Comparison of ENCODE assay signal across 14 cellular contexts in the genomic region with DNA sequence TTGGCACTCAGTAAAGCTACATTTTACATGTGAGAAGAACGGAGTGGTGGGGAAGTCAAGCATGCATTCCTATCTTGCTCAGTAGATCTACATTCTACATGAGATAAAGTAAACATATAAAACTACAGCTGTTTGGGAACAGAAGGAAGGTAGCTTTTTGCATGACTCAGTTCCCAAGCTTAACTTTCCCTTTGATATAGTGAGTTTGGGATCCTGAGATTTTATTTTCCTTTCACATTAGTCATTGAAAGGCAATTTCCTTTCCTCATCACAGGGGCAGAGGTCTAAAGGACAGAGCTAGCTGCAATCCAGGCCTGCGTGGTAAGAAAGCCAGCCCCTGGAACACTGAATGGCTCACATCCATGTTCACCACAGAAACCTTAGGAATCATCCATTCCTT.
DNase-seq lines count a peak whose midpoint lies in the region; ATAC-seq and TF ChIP-seq lines count a peak whose summit lies in the region.
"Had no signal": no experiment of that assay in that cellular context is flagged by ENCODE, and none has a peak within 500 bp of the region (broad histone marks: within the 10 kb centered on the region; RNA-seq: fewer than 3 reads in every experiment).

No MANE protein-coding gene starts in this region.

- H3K4me3 Mint-ChIP-seq in activated CD8-positive, alpha-beta memory T cell treated with anti-CD3 and anti-CD28 coated beads, Interleukin-2, amount 10 ng/mL, durations not matched to agents 7 days and 5 days, result no peak overlapping the region
- H3K4me3 Mint-ChIP-seq: activated T-helper 17 cell treated with anti-CD3 and anti-CD28 coated beads, Interleukin-2, amount 50 U/mL, for 72 hours; natural killer cell treated with Interleukin-12 subunit alpha and Interleukin-12 subunit beta and Interleukin-15 and Interleukin-18, amount 100 ng/mL, for 72 hours; stimulated activated naive B cell treated with anti-CD40 and anti-IgM and Interleukin-4, amounts not matched to agents 10 μg/mL and 1 μg/mL and 100 μg/mL, for 72 hours had no signal

- TF ChIP-seq CTCF in choroid plexus epithelial cell (conservative IDR thresholded peaks at IDR 0.05; ENCODE audit: low read depth, low read length) (no peak), mucosa of descending colon (IDR thresholded peaks at IDR 0.05) (no peak), sigmoid colon (IDR thresholded peaks at IDR 0.05) (no peak), heart left ventricle (IDR thresholded peaks at IDR 0.05) (no peak)

- peak; percentile 36 for ATAC-seq in mucosa of descending colon
- no peak for ATAC-seq in activated CD8-positive, alpha-beta memory T cell treated with anti-CD3 and anti-CD28 coated beads, Interleukin-2, amount 10 ng/mL, durations not matched to agents 7 days and 5 days
- no peak for ATAC-seq in GM18873 (IDR thresholded peaks at IDR 0.05; ENCODE audit: low FRiP score, unreplicated experiment)
- ATAC-seq in heart left ventricle, result no peak
- ATAC-seq: activated CD4-positive, CD25-positive, alpha-beta regulatory T cell treated with anti-CD3 and anti-CD28 coated beads, Interleukin-2, amount 50 U/mL, for 24 hours; activated T-helper 17 cell treated with anti-CD3 and anti-CD28 coated beads, Interleukin-2, amount 50 U/mL, for 72 hours; K562; natural killer cell treated with Interleukin-12 subunit alpha and Interleukin-12 subunit beta and Interleukin-15 and Interleukin-18, amount 100 ng/mL, for 72 hours; stimulated activated naive B cell treated with anti-CD40 and anti-IgM and Interleukin-4, amounts not matched to agents 10 μg/mL and 1 μg/mL and 100 μg/mL, for 72 hours had no signal

- TF ChIP-seq POLR2A in sigmoid colon (IDR thresholded peaks at IDR 0.05) (no peak), heart left ventricle (IDR thresholded peaks at IDR 0.05) (no peak)

- no peaks in the 10 kb centered on the region for H3K36me3 Mint-ChIP-seq in activated CD8-positive, alpha-beta memory T cell treated with anti-CD3 and anti-CD28 coated beads, Interleukin-2, amount 10 ng/mL, durations not matched to agents 7 days and 5 days
- H3K36me3 Mint-ChIP-seq: natural killer cell treated with Interleukin-12 subunit alpha and Interleukin-12 subunit beta and Interleukin-15 and Interleukin-18, amount 100 ng/mL, for 72 hours; stimulated activated naive B cell treated with anti-CD40 and anti-IgM and Interleukin-4, amounts not matched to agents 10 μg/mL and 1 μg/mL and 100 μg/mL, for 72 hours had no signal

- intact Hi-C loops in mucosa of descending colon (cut with DNase I, micrococcal nuclease), result no loop called here
- intact Hi-C loops in sigmoid colon (cut with DNase I), result no loop called here
- intact Hi-C loops in heart left ventricle (cut with DNase I), result no loop called here

- DNase-seq in Caki2 (ENCODE audit: low read depth) (peak; percentile 93), MG63 (peak; percentile 79), choroid plexus epithelial cell (ENCODE audit: low read depth) (peak; percentile 94), mucosa of descending colon (no peak), sigmoid colon (no peak), heart left ventricle (no peak)
- DNase-seq in activated CD8-positive, alpha-beta memory T cell treated with anti-CD3 and anti-CD28 coated beads, Interleukin-2, amount 10 ng/mL, durations not matched to agents 7 days and 5 days, result no peak
- DNase-seq: NCI-H2171; stimulated activated naive B cell treated with anti-CD40 and anti-IgM and Interleukin-4, amounts not matched to agents 10 μg/mL and 1 μg/mL and 100 μg/mL, for 72 hours had no signal

- no peak overlapping the region for H3K4me3 ChIP-seq in MG63
- H3K4me3 ChIP-seq in choroid plexus epithelial cell (ENCODE audit: low read depth, low read length), result no peak overlapping the region
- no peak overlapping the region for H3K4me3 ChIP-seq in mucosa of descending colon
- H3K4me3 ChIP-seq in sigmoid colon, result no peak overlapping the region
- H3K4me3 ChIP-seq in heart left ventricle, result no peak overlapping the region
- H3K4me3 ChIP-seq: K562 had no signal

- H3K9me3 Mint-ChIP-seq in activated CD8-positive, alpha-beta memory T cell treated with anti-CD3 and anti-CD28 coated beads, Interleukin-2, amount 10 ng/mL, durations not matched to agents 7 days and 5 days (ENCODE audit: low read depth), result no peaks in the 10 kb centered on the region
- H3K9me3 Mint-ChIP-seq: activated T-helper 17 cell treated with anti-CD3 and anti-CD28 coated beads, Interleukin-2, amount 50 U/mL, for 72 hours; stimulated activated naive B cell treated with anti-CD40 and anti-IgM and Interleukin-4, amounts not matched to agents 10 μg/mL and 1 μg/mL and 100 μg/mL, for 72 hours had no signal

- no peaks in the 10 kb centered on the region for H3K4me1 Mint-ChIP-seq in activated CD8-positive, alpha-beta memory T cell treated with anti-CD3 and anti-CD28 coated beads, Interleukin-2, amount 10 ng/mL, durations not matched to agents 7 days and 5 days
- H3K4me1 Mint-ChIP-seq: activated T-helper 17 cell treated with anti-CD3 and anti-CD28 coated beads, Interleukin-2, amount 50 U/mL, for 72 hours; stimulated activated naive B cell treated with anti-CD40 and anti-IgM and Interleukin-4, amounts not matched to agents 10 μg/mL and 1 μg/mL and 100 μg/mL, for 72 hours had no signal

- no peak for TF ChIP-seq EP300 in sigmoid colon (IDR thresholded peaks at IDR 0.05)

- H3K4me1 ChIP-seq in mucosa of descending colon (ENCODE audit: low read depth), result no peaks in the 10 kb centered on the region
- no peaks in the 10 kb centered on the region for H3K4me1 ChIP-seq in sigmoid colon
- no peaks in the 10 kb centered on the region for H3K4me1 ChIP-seq in heart left ventricle

- CTCF ChIA-PET in activated CD8-positive, alpha-beta memory T cell treated with anti-CD3 and anti-CD28 coated beads, Interleukin-2, amount 10 ng/mL, durations not matched to agents 7 days and 5 days (lab: Charles Lee), result interaction anchor here (1.4 kb wide), 1 partner anchor 11 kb away, joined by 3 read pairs; no protein-coding TSS in a partner anchor

- 53 to 63% methylated on average over 2 of the region's 2 CpGs for WGBS in sigmoid colon, 2 donors
- 59 to 74% (median 68%) methylated on average over 2 of the region's 2 CpGs for WGBS in heart left ventricle, 4 donors

- no peaks in the 10 kb centered on the region for H3K27me3 ChIP-seq in MG63
- H3K27me3 ChIP-seq in sigmoid colon, result no peaks in the 10 kb centered on the region
- no peaks in the 10 kb centered on the region for H3K27me3 ChIP-seq in heart left ventricle

- H3K9me3 ChIP-seq in MG63, result no peaks in the 10 kb centered on the region; the same call in 1 of the 2 replicates
- H3K9me3 ChIP-seq in mucosa of descending colon, result no peaks in the 10 kb centered on the region
- no peaks in the 10 kb centered on the region for H3K9me3 ChIP-seq in sigmoid colon
- no peaks in the 10 kb centered on the region for H3K9me3 ChIP-seq in heart left ventricle

- in situ Hi-C loops in Caki2 (cut with HindIII; ENCODE audit: low pct_unique_long_range_greater_than_20kb, low sequenced_read_pairs), result no loop called here

- no peak overlapping the region for H3K27ac Mint-ChIP-seq in activated CD8-positive, alpha-beta memory T cell treated with anti-CD3 and anti-CD28 coated beads, Interleukin-2, amount 10 ng/mL, durations not matched to agents 7 days and 5 days
- H3K27ac Mint-ChIP-seq: activated T-helper 17 cell treated with anti-CD3 and anti-CD28 coated beads, Interleukin-2, amount 50 U/mL, for 72 hours; natural killer cell treated with Interleukin-12 subunit alpha and Interleukin-12 subunit beta and Interleukin-15 and Interleukin-18, amount 100 ng/mL, for 72 hours; stimulated activated naive B cell treated with anti-CD40 and anti-IgM and Interleukin-4, amounts not matched to agents 10 μg/mL and 1 μg/mL and 100 μg/mL, for 72 hours had no signal

- H3K36me3 ChIP-seq in MG63 (no peaks in the 10 kb centered on the region), mucosa of descending colon (ENCODE audit: low read depth) (no peaks in the 10 kb centered on the region), sigmoid colon (no peaks in the 10 kb centered on the region), heart left ventricle (no peaks in the 10 kb centered on the region)

- H3K27me3 Mint-ChIP-seq in activated CD8-positive, alpha-beta memory T cell treated with anti-CD3 and anti-CD28 coated beads, Interleukin-2, amount 10 ng/mL, durations not matched to agents 7 days and 5 days, result peaks cover 4% of the 10 kb centered on the region
- H3K27me3 Mint-ChIP-seq: activated T-helper 17 cell treated with anti-CD3 and anti-CD28 coated beads, Interleukin-2, amount 50 U/mL, for 72 hours had no signal

- H3K27ac ChIP-seq in sigmoid colon (no peak overlapping the region), heart left ventricle (no peak overlapping the region)

Comparison
In these comparisons a context has a peak if more than half of its experiments do, and no peak if none do; other contexts are left out.
1. DNase-seq: peak in Caki2 (single experiment), MG63 (single experiment) and choroid plexus epithelial cell (single experiment); none in mucosa of descending colon (0 of 3), sigmoid colon (single experiment), activated CD8-positive, alpha-beta memory T cell treated with anti-CD3 and anti-CD28 coated beads, Interleukin-2, amount 10 ng/mL, durations not matched to agents 7 days and 5 days (single experiment) and heart left ventricle (0 of 5).